In the genomic region with DNA sequence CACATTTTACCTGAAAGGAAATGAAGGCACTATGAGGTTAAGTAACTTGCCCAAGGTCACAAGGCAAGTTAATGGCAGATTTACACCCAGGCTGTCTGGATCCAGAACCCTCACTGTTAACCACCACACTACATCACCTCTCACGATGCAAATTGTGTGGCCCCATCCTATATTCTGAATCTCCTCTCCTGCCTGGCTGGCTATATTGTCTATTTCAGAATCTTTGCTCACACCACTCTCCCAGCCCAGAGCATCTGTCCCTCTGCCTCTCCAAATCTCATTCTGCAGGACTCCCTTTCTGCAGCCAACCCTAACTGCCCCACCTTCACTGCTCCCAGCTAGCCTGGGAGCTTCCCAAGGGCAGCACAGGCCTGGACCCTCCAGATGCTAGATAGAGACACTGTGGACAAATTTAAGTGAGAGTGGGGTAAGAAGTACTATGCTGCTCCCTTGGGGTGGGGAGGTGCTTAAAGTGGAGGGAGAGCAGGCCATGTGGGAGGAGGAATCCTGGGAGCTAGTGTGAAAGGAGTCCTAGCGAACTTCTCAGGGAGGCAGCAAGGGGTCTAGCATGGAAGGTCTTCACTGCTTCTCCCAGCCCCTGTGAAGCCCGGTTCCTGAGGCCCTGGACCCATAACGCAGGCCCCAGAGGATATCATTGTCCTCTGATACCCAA, we compare ENCODE assay signal across 1 cellular context.
TF ChIP-seq lines count a peak whose summit lies in the region.

No MANE protein-coding gene starts in this region.

TF ChIP-seq in liver, 16 proteins besides CTCF, POLR2A, EP300 and RAD21 (continued from another document):
- TF ChIP-seq, protein P1, sequence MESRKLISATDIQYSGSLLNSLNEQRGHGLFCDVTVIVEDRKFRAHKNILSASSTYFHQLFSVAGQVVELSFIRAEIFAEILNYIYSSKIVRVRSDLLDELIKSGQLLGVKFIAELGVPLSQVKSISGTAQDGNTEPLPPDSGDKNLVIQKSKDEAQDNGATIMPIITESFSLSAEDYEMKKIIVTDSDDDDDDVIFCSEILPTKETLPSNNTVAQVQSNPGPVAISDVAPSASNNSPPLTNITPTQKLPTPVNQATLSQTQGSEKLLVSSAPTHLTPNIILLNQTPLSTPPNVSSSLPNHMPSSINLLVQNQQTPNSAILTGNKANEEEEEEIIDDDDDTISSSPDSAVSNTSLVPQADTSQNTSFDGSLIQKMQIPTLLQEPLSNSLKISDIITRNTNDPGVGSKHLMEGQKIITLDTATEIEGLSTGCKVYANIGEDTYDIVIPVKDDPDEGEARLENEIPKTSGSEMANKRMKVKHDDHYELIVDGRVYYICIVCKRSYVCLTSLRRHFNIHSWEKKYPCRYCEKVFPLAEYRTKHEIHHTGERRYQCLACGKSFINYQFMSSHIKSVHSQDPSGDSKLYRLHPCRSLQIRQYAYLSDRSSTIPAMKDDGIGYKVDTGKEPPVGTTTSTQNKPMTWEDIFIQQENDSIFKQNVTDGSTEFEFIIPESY (IDR thresholded peaks at IDR 0.05): no peak
- TF ChIP-seq FOXA2 (IDR thresholded peaks at IDR 0.05) (no peak), GABPA (IDR thresholded peaks at IDR 0.05 in 1 of 2, conservative IDR thresholded peaks at IDR 0.05 in 1 of 2) (no peak), EGR1 (IDR thresholded peaks at IDR 0.05; ENCODE audit: low read depth in 2 of 2) (no peak), RXRA (IDR thresholded peaks at IDR 0.05) (no peak), FOXA1 (IDR thresholded peaks at IDR 0.05) (no peak)
- TF ChIP-seq, protein P2, sequence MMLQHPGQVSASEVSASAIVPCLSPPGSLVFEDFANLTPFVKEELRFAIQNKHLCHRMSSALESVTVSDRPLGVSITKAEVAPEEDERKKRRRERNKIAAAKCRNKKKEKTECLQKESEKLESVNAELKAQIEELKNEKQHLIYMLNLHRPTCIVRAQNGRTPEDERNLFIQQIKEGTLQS (IDR thresholded peaks at IDR 0.05): no peak
